ENCODE assay signal across 2 cellular contexts in the genomic region with DNA sequence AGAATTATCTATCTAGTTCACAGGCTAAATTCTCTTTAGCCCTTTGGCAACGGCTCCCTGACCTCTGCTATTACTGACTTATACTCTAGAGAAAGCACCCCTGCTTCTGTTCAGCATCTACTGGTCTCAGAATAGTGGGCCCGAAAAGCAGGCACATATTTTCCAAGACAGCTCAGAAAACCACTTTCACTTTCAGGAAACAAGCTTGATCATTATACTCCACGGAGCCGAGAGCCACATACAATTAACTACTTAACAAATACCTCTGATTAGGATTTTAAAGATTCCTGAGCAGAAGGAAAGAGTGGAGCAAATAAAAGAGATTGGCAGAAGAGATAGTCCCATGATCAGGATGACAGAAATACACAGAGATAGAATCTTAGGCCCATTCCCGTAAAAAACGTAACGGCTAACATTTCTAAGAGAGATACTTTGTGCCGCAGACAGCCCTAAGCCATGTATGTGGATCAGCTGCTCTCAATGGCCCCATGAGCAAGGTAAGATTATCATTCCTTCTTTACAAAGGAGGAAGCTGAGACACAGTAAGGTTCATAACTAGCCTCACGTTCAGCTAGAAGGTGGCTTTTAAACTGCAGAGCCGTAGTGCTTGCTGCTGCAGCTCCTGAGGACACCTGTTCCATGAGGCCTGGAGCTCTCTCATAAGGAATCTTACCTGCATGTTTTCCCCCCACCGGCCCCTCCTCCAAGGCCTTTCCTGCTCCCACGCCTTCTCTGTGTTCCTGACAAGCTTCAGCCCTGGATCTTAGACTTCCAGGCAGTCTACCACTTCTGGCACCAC.
TF ChIP-seq lines count a peak whose summit lies in the region.

No MANE protein-coding gene starts in this region.

TF ChIP-seq in SK-N-SH, 30 proteins besides CTCF, POLR2A, EP300 and RAD21 (continued from another document):
- TF ChIP-seq, protein P1, sequence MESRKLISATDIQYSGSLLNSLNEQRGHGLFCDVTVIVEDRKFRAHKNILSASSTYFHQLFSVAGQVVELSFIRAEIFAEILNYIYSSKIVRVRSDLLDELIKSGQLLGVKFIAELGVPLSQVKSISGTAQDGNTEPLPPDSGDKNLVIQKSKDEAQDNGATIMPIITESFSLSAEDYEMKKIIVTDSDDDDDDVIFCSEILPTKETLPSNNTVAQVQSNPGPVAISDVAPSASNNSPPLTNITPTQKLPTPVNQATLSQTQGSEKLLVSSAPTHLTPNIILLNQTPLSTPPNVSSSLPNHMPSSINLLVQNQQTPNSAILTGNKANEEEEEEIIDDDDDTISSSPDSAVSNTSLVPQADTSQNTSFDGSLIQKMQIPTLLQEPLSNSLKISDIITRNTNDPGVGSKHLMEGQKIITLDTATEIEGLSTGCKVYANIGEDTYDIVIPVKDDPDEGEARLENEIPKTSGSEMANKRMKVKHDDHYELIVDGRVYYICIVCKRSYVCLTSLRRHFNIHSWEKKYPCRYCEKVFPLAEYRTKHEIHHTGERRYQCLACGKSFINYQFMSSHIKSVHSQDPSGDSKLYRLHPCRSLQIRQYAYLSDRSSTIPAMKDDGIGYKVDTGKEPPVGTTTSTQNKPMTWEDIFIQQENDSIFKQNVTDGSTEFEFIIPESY (IDR thresholded peaks at IDR 0.05; ENCODE audit: borderline replicate concordance, low read depth), result no peak
- TF ChIP-seq EZH2phosphoT487 (IDR thresholded peaks at IDR 0.05; ENCODE audit: borderline replicate concordance, low read depth), result no peak
- TF ChIP-seq, protein P2, sequence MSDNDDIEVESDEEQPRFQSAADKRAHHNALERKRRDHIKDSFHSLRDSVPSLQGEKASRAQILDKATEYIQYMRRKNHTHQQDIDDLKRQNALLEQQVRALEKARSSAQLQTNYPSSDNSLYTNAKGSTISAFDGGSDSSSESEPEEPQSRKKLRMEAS (IDR thresholded peaks at IDR 0.05; ENCODE audit: low read depth), result no peak

TF ChIP-seq in SK-N-SH treated with all-trans-retinoic acid at 6 μM for 48 hours, 23 proteins besides CTCF, POLR2A, EP300 and RAD21 (continued from another document):
- TF ChIP-seq BACH2 (CRISPR knock-in tag; IDR thresholded peaks at IDR 0.05; ENCODE audit: borderline replicate concordance) (no peak), ZFP30 (CRISPR knock-in tag; IDR thresholded peaks at IDR 0.05) (no peak), ZC3H10 (CRISPR knock-in tag; IDR thresholded peaks at IDR 0.05) (no peak), SNAI2 (CRISPR knock-in tag; IDR thresholded peaks at IDR 0.05) (no peak)
